In genomic region chr15:72592676-72593075, GRCh38 we compare ENCODE assay signal across 9 cellular contexts.
"Had no signal": no experiment of that assay in that cellular context is flagged by ENCODE, and none has a peak within 500 bp of the region (broad histone marks: within the 10 kb centered on the region; RNA-seq: fewer than 3 reads in every experiment).

No MANE protein-coding gene starts in this region.

- H3K27ac Mint-ChIP-seq: GM23338, H9 had no signal

- H3K9me3 ChIP-seq: HAP-1 had no signal

- H3K9me3 Mint-ChIP-seq: GM23338, H9, HFFc6 had no signal

- H3K36me3 ChIP-seq: HAP-1 had no signal

- H3K4me1 ChIP-seq: HAP-1 had no signal

- H3K4me3 ChIP-seq: GM23248, GM23338, HAP-1 had no signal

- DNase-seq: GM23248, GOT3, H7, H9, HCEC 1CT, HFFc6 had no signal

- H3K4me1 Mint-ChIP-seq: GM23338, H9 had no signal

- ATAC-seq: GM23338, HCT116 had no signal

- H3K27ac ChIP-seq: GM23248 had no signal

- H3K4me3 Mint-ChIP-seq: GM23338, H9, HFFc6 had no signal
